In the genomic region with DNA sequence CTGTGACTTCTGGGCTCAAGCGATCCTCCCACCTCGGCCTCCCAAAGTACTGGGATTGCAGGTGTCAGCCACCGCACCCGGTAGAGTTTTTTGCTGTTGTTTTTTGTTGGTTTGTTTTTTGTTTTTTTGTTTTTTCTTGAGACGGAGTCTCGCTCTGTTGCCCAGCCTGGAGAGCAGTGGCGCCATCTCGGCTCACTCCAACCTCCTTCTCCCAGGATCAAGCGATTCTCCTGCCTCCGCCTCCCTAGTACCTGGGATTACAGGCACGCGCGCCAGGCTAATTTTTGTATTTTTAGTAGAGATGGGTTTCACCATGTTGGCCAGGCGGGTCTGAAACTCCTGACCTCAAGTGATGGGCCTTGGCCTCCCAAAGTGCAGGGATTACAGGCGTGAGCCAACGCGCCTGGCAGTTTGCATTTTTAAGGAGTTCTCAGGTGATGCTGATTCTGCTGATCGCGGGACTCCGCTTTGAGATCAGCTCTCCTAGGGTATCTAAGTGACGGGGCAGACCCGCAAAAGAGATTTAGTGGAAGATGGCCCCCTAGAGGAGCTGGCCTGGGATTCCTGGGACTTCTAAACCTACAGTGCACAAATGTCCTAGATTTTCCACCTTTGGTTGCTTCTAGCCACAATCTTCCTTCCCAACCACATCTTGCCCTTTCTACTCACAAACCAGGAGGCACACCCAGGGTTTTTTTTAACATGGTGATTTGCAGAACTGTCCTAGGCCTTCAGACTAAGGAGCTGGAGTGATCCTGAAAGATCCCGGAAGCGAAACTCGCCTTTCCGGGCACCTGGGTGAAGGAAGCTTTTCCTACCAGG, we compare ENCODE assay signal across 8 cellular contexts. TPM values are rescaled to one million over a fixed set of nuclear protein-coding genes. Genes with fewer than 3 reads are reported as not detected.
A peak's percentile ranks its signal among the peaks of the same experiment; 100 is the strongest.
DNase-seq lines count a peak whose midpoint lies in the region; ATAC-seq lines count a peak whose summit lies in the region.

No MANE protein-coding gene starts in this region.

- H3K27ac Mint-ChIP-seq in activated naive CD4-positive, alpha-beta T cell treated with anti-CD3 and anti-CD28 coated beads, Interleukin-2, amount 50 U/mL, for 24 hours, result no peak overlapping the region
- peak overlapping the region in 4 of 6 donors; percentile 75 to 92 (median 80) for H3K27ac Mint-ChIP-seq in naive B cell

- H3K4me1 Mint-ChIP-seq in activated naive CD4-positive, alpha-beta T cell treated with anti-CD3 and anti-CD28 coated beads, Interleukin-2, amount 50 U/mL, for 24 hours, result peaks cover 16% of the 10 kb centered on the region
- H3K4me1 Mint-ChIP-seq in naive B cell, result peaks cover 12 to 22% (median 19%) of the 10 kb centered on the region in 3 donors

- no peaks in the 10 kb centered on the region for H3K36me3 Mint-ChIP-seq in activated naive CD4-positive, alpha-beta T cell treated with anti-CD3 and anti-CD28 coated beads, Interleukin-2, amount 50 U/mL, for 24 hours
- no peaks in the 10 kb centered on the region for H3K36me3 Mint-ChIP-seq in naive B cell

- no peaks in the 10 kb centered on the region for H3K9me3 Mint-ChIP-seq in activated naive CD4-positive, alpha-beta T cell treated with anti-CD3 and anti-CD28 coated beads, Interleukin-2, amount 50 U/mL, for 24 hours
- H3K9me3 Mint-ChIP-seq in naive B cell, result no peaks in the 10 kb centered on the region

- peak overlapping the region; percentile 91 for H3K4me3 Mint-ChIP-seq in activated naive CD4-positive, alpha-beta T cell treated with anti-CD3 and anti-CD28 coated beads, Interleukin-2, amount 50 U/mL, for 24 hours
- peak overlapping the region; percentile 95 to 100 (median 98) for H3K4me3 Mint-ChIP-seq in naive B cell

- H3K27me3 Mint-ChIP-seq in activated naive CD4-positive, alpha-beta T cell treated with anti-CD3 and anti-CD28 coated beads, Interleukin-2, amount 50 U/mL, for 24 hours, result peaks cover 37% of the 10 kb centered on the region
- H3K27me3 Mint-ChIP-seq in naive B cell, result peaks cover 6 to 14% (median 9%) of the 10 kb centered on the region in 3 donors

- ATAC-seq in naive B cell (ENCODE audit: low read depth in 2 of 2) (no peak), GM19351 (IDR thresholded peaks at IDR 0.05; ENCODE audit: unreplicated experiment) (no peak), HG03108 (IDR thresholded peaks at IDR 0.05; ENCODE audit: unreplicated experiment) (no peak), GM21447 (IDR thresholded peaks at IDR 0.05; ENCODE audit: unreplicated experiment) (no peak)

- no peak for DNase-seq in activated naive CD4-positive, alpha-beta T cell (lab: John Stamatoyannopoulos, UW)
- DNase-seq in NCI-H82 (lab: John Stamatoyannopoulos, UW), result peak; percentile 70
- peak; percentile 54 for DNase-seq in ecto neural progenitor cell (ENCODE audit: low spot score)
- no peak for DNase-seq in naive B cell

RNA-seq across cellular contexts. Expression of a gene that starts 45.2 kb away (rescaled TPM):
- not detected for polyA plus RNA-seq in naive B cell (ENCODE audit: low read depth in 6 of 6)

RNA-seq across cellular contexts. Expression of a gene that starts 45.9 kb away (rescaled TPM):
- polyA plus RNA-seq in naive B cell (ENCODE audit: low read depth in 6 of 6), result 10 to 100 TPM in 1 of 6 donors, 1 to 10 TPM in 4, under 1 TPM in 1; 0.48 to 11.4 (median 2.6) TPM

RNA-seq across cellular contexts. Expression of a gene that starts 53.5 kb away (rescaled TPM):
- not detected for polyA plus RNA-seq in naive B cell (ENCODE audit: low read depth in 6 of 6)

Comparison
In these comparisons a context has a peak if more than half of its experiments do, and no peak if none do; other contexts are left out.
1. DNase-seq: peak in NCI-H82 (single experiment) and ecto neural progenitor cell (single experiment); none in activated naive CD4-positive, alpha-beta T cell (0 of 4) and naive B cell (single experiment).